Comparison of ENCODE assay signal across 17 cellular contexts in genomic region chr18:21090680-21091079, GRCh38. TPM values are rescaled to one million over a fixed set of nuclear protein-coding genes. Genes with fewer than 3 reads are reported as not detected.
DNase-seq lines count a peak whose midpoint lies in the region; ATAC-seq and TF ChIP-seq lines count a peak whose summit lies in the region.
"Had no signal": no experiment of that assay in that cellular context is flagged by ENCODE, and none has a peak within 500 bp of the region (broad histone marks: within the 10 kb centered on the region; RNA-seq: fewer than 3 reads in every experiment).

No MANE protein-coding gene starts in this region.

- no peak overlapping the region for H3K4me3 Mint-ChIP-seq in natural killer cell
- no peak overlapping the region for H3K4me3 Mint-ChIP-seq in natural killer cell treated with Interleukin-12 subunit alpha and Interleukin-12 subunit beta and Interleukin-15 and Interleukin-18, amount 100 ng/mL, for 72 hours
- H3K4me3 Mint-ChIP-seq in dendritic cell treated with granulocyte-macrophage colony-stimulating factor and Interleukin-4, amounts not matched to agents 40 ng/mL and 50 ng/mL, for 4 days: no peak overlapping the region
- H3K4me3 Mint-ChIP-seq: CD8-positive, alpha-beta T cell; GM23338; H9 had no signal

- no peak overlapping the region for H4K8ac ChIP-seq in IMR-90 (ENCODE audit: low read depth in 2 of 2, low read length in 2 of 2)

- 0 out of 2 replicates have a peak, but pooled peaks cover 1% of the 10 kb centered on the region for H3K36me3 ChIP-seq in IMR-90 (ENCODE audit: control insufficient read depth, insufficient read depth, low read length)

- no peaks in the 10 kb centered on the region for H3K27me3 ChIP-seq in IMR-90 (ENCODE audit: control insufficient read depth, insufficient read depth, low read length)

- no peak for TF ChIP-seq CTCF in natural killer cell (IDR thresholded peaks at IDR 0.05)
- no peak for TF ChIP-seq CTCF in IMR-90 (conservative IDR thresholded peaks at IDR 0.05; ENCODE audit: low read depth, low read length)

- ATAC-seq in natural killer cell (no peak), IMR-90 (ENCODE audit: low read depth) (no peak), GM19324 (IDR thresholded peaks at IDR 0.05; ENCODE audit: low FRiP score, unreplicated experiment) (no peak), HG02870 (IDR thresholded peaks at IDR 0.05; ENCODE audit: unreplicated experiment) (no peak), HG03571 (IDR thresholded peaks at IDR 0.05; ENCODE audit: unreplicated experiment) (no peak)
- ATAC-seq in natural killer cell treated with Interleukin-12 subunit alpha and Interleukin-12 subunit beta and Interleukin-15 and Interleukin-18, amount 100 ng/mL, for 72 hours: no peak
- ATAC-seq: CD8-positive, alpha-beta T cell; GM23338; HCT116 had no signal

- H3K56ac ChIP-seq in IMR-90 (ENCODE audit: extremely low read depth, insufficient read depth, low read length): no peak overlapping the region

- no peak overlapping the region for H2AFZ ChIP-seq in IMR-90 (replicated peaks; ENCODE audit: low read length, poor library complexity)
- H2AFZ ChIP-seq: GM23338 had no signal

- no peak overlapping the region for H3K18ac ChIP-seq in IMR-90 (ENCODE audit: low read depth, low read length)

- no peak overlapping the region for H2BK5ac ChIP-seq in IMR-90 (ENCODE audit: low read depth, low read length, poor library complexity, severe bottlenecking)

- H3K14ac ChIP-seq in IMR-90 (replicated peaks; ENCODE audit: low read depth, low read length): no peak overlapping the region

- in situ Hi-C loops in IMR-90 (cut with MboI; ENCODE audit: low sequenced_read_pairs): loop anchor here (10.0 kb wide), 1 partner anchor 74 kb away; no protein-coding TSS in a partner anchor

- no peak overlapping the region for H3K9ac ChIP-seq in IMR-90 (ENCODE audit: low read depth, low read length)

- H3K27ac Mint-ChIP-seq in natural killer cell: peak overlapping the region; percentile 21 to 70
- no peak overlapping the region for H3K27ac Mint-ChIP-seq in natural killer cell treated with Interleukin-12 subunit alpha and Interleukin-12 subunit beta and Interleukin-15 and Interleukin-18, amount 100 ng/mL, for 72 hours
- peak overlapping the region; percentile 12 for H3K27ac Mint-ChIP-seq in dendritic cell treated with granulocyte-macrophage colony-stimulating factor and Interleukin-4, amounts not matched to agents 40 ng/mL and 50 ng/mL, for 4 days
- H3K27ac Mint-ChIP-seq: CD8-positive, alpha-beta T cell; GM23338; H9 had no signal

- H2AK5ac ChIP-seq in IMR-90 (ENCODE audit: low read depth, low read length): no peak overlapping the region

- H3K4me2 ChIP-seq in IMR-90 (ENCODE audit: low read depth, low read length): no peak overlapping the region
- H3K4me2 ChIP-seq: GM23338 had no signal

- H3K79me1 ChIP-seq in IMR-90 (ENCODE audit: low read depth in 1 of 2, low read length in 2 of 2): peaks cover 0 to 44% of the 10 kb centered on the region in 2 experiments; a peak in 2 of 4 replicates

- H3K9me3 ChIP-seq in IMR-90 (ENCODE audit: control insufficient read depth, insufficient read depth, low read length): no peaks in the 10 kb centered on the region
- H3K9me3 ChIP-seq: Caco-2 had no signal

- H3K36me3 Mint-ChIP-seq in natural killer cell: no peaks in the 10 kb centered on the region
- no peaks in the 10 kb centered on the region for H3K36me3 Mint-ChIP-seq in natural killer cell treated with Interleukin-12 subunit alpha and Interleukin-12 subunit beta and Interleukin-15 and Interleukin-18, amount 100 ng/mL, for 72 hours
- peaks cover 19% of the 10 kb centered on the region for H3K36me3 Mint-ChIP-seq in dendritic cell treated with granulocyte-macrophage colony-stimulating factor and Interleukin-4, amounts not matched to agents 40 ng/mL and 50 ng/mL, for 4 days (ENCODE audit: low read depth)

- DNase-seq in natural killer cell (no peak), IMR-90 (no peak)
- DNase-seq in natural killer cell treated with Interleukin-12 subunit alpha and Interleukin-12 subunit beta and Interleukin-15 and Interleukin-18, amount 100 ng/mL, for 72 hours (ENCODE audit: low spot score): no peak
- DNase-seq: 8988T; C1 segment of cervical spinal cord; Caco-2; CD8-positive, alpha-beta T cell; DMS 273 treated with DMSO at 0.1 percent for 48 hours; DMS79 treated with DMSO at 0.1 percent for 48 hours; GF-D8; H9 had no signal

- H2AK9ac ChIP-seq in IMR-90 (replicated peaks; ENCODE audit: low read depth, low read length, poor library complexity): no peak overlapping the region

- POLR2A ChIA-PET in IMR-90 (lab: Charles Lee; ENCODE audit: unreplicated experiment): no interaction called here

- CTCF ChIA-PET in IMR-90 (lab: Yijun Ruan, JAX): no interaction called here

- peaks cover 8% of the 10 kb centered on the region; the same call in 1 of the 2 replicates for H3K9me1 ChIP-seq in IMR-90 (ENCODE audit: insufficient read depth, low read length)

- no peak overlapping the region for H3K4me3 ChIP-seq in IMR-90 (ENCODE audit: insufficient read depth, low read depth, low read length)
- H3K4me3 ChIP-seq: GM23338 had no signal

- H3K27ac ChIP-seq in IMR-90 (ENCODE audit: insufficient read depth, low read length): no peak overlapping the region

- WGBS in IMR-90 (ENCODE audit: extremely low coverage in 2 of 2, insufficient read length in 1 of 2), 2 experiments: no CpG with 5 or more reads among the region's 2 CpGs

- no peak overlapping the region for H4K5ac ChIP-seq in IMR-90 (ENCODE audit: low read depth, low read length)

- H3K9me3 Mint-ChIP-seq in natural killer cell: peaks cover 0 to 5% of the 10 kb centered on the region in 2 donors
- peaks cover 3% of the 10 kb centered on the region for H3K9me3 Mint-ChIP-seq in natural killer cell treated with Interleukin-12 subunit alpha and Interleukin-12 subunit beta and Interleukin-15 and Interleukin-18, amount 100 ng/mL, for 72 hours
- peaks cover 9% of the 10 kb centered on the region for H3K9me3 Mint-ChIP-seq in dendritic cell treated with granulocyte-macrophage colony-stimulating factor and Interleukin-4, amounts not matched to agents 40 ng/mL and 50 ng/mL, for 4 days
- H3K9me3 Mint-ChIP-seq: GM23338, H9 had no signal

- no peak overlapping the region for H2BK20ac ChIP-seq in IMR-90 (ENCODE audit: low read depth, low read length)

- peaks cover 61% of the 10 kb centered on the region for H4K20me1 ChIP-seq in IMR-90 (ENCODE audit: insufficient read depth, low read length)

- no peaks in the 10 kb centered on the region for H3K4me1 ChIP-seq in IMR-90 (ENCODE audit: control insufficient read depth, insufficient read depth, low read length)
- H3K4me1 ChIP-seq: Caco-2 had no signal

- BruUV-seq in IMR-90 (replicated peaks; lab: Mats Ljungman, UMichigan): no TSS peak

- no peak overlapping the region for H4K91ac ChIP-seq in IMR-90 (ENCODE audit: insufficient read depth, low read depth, low read length)

- H3K4me1 Mint-ChIP-seq in natural killer cell: peaks cover 60 to 72% of the 10 kb centered on the region in 2 donors
- peaks cover 46 to 60% of the 10 kb centered on the region in 2 donors for H3K4me1 Mint-ChIP-seq in natural killer cell treated with Interleukin-12 subunit alpha and Interleukin-12 subunit beta and Interleukin-15 and Interleukin-18, amount 100 ng/mL, for 72 hours (ENCODE audit: low read depth in 2 of 2)
- H3K4me1 Mint-ChIP-seq in dendritic cell treated with granulocyte-macrophage colony-stimulating factor and Interleukin-4, amounts not matched to agents 40 ng/mL and 50 ng/mL, for 4 days (ENCODE audit: low read depth): peaks cover 19% of the 10 kb centered on the region
- H3K4me1 Mint-ChIP-seq: GM23338 had no signal

- dilution Hi-C loops in IMR-90 (cut with HindIII; ENCODE audit: low sequenced_read_pairs, unreplicated experiment): no loop called here

- H2BK120ac ChIP-seq in IMR-90 (ENCODE audit: low read depth, low read length): no peak overlapping the region

- TF ChIP-seq POLR2A in IMR-90 (IDR thresholded peaks at IDR 0.05; ENCODE audit: low read depth, low read length): no peak

- no peak overlapping the region for H3K23ac ChIP-seq in IMR-90 (ENCODE audit: low read depth, low read length)

- H3K4ac ChIP-seq in IMR-90 (ENCODE audit: low read depth, low read length): no peak overlapping the region

- intact Hi-C loops in natural killer cell (cut with micrococcal nuclease) (no loop called here), IMR-90 (cut with micrococcal nuclease) (loop anchor here (5.0 to 10.0 kb wide), 2 partner anchors 42 to 124 kb away; no protein-coding TSS in a partner anchor)
- intact Hi-C loops in dendritic cell treated with granulocyte-macrophage colony-stimulating factor and Interleukin-4, amounts not matched to agents 40 ng/mL and 50 ng/mL, for 4 days (cut with micrococcal nuclease): no loop called here

- H2BK15ac ChIP-seq in IMR-90 (ENCODE audit: low read depth, low read length): no peak overlapping the region

- TF ChIP-seq RAD21 in IMR-90 (IDR thresholded peaks at IDR 0.05; ENCODE audit: low read length): no peak

- no peaks in the 10 kb centered on the region for H3K27me3 Mint-ChIP-seq in natural killer cell (ENCODE audit: low read depth in 2 of 2)
- H3K27me3 Mint-ChIP-seq in natural killer cell treated with Interleukin-12 subunit alpha and Interleukin-12 subunit beta and Interleukin-15 and Interleukin-18, amount 100 ng/mL, for 72 hours: no peaks in the 10 kb centered on the region
- H3K27me3 Mint-ChIP-seq in dendritic cell treated with granulocyte-macrophage colony-stimulating factor and Interleukin-4, amounts not matched to agents 40 ng/mL and 50 ng/mL, for 4 days: no peaks in the 10 kb centered on the region

TF ChIP-seq in IMR-90, 13 proteins besides CTCF, POLR2A, EP300 and RAD21:
- TF ChIP-seq CEBPB (IDR thresholded peaks at IDR 0.05; ENCODE audit: low read depth, low read length) (no peak), MAFK (IDR thresholded peaks at IDR 0.05; ENCODE audit: low read depth, low read length) (peak; percentile 63), USF2 (IDR thresholded peaks at IDR 0.05; ENCODE audit: low read depth, low read length) (no peak), CHD1 (IDR thresholded peaks at IDR 0.05; ENCODE audit: low read depth, low read length) (no peak), FOS (IDR thresholded peaks at IDR 0.05; ENCODE audit: low read depth, low read length) (no peak)

RNA-seq across cellular contexts. Expression of gene ROCK1, which starts 20.9 kb away (rescaled TPM):
- total RNA-seq in natural killer cell (100 to 1,000 TPM; 139 to 152 (median 149) TPM), IMR-90 (2012; rRNA removed) (17.0 and 33.6 TPM in 2 replicates)
- 10 to 100 TPM; 68.1 to 74.9 TPM for total RNA-seq in natural killer cell treated with Interleukin-12 subunit alpha and Interleukin-12 subunit beta and Interleukin-15 and Interleukin-18, amount 100 ng/mL, for 72 hours
- polyA plus RNA-seq in IMR-90 (2012; rRNA removed): 8.6 and 9.9 TPM in 2 replicates
- 1.6 and 1.8 TPM in 2 replicates for polyA plus RNA-seq in IMR-90 (2012; cell fraction: cytosol; rRNA removed)
- 4.7 and 21.9 TPM in 2 replicates for polyA plus RNA-seq in IMR-90 (2012; cell fraction: nucleus; rRNA removed; ENCODE audit: low replicate concordance)

Comparison
In these comparisons a context has a peak if more than half of its experiments do, and no peak if none do; other contexts are left out.
1. H3K27ac Mint-ChIP-seq: peak in natural killer cell (2 of 2) and dendritic cell treated with granulocyte-macrophage colony-stimulating factor and Interleukin-4, amounts not matched to agents 40 ng/mL and 50 ng/mL, for 4 days (single experiment); none in natural killer cell treated with Interleukin-12 subunit alpha and Interleukin-12 subunit beta and Interleukin-15 and Interleukin-18, amount 100 ng/mL, for 72 hours (0 of 2).